Comparison of ENCODE assay signal across 11 cellular contexts in genomic region chr20:19737025-19737424, GRCh38. TPM values are rescaled to one million over a fixed set of nuclear protein-coding genes. Genes with fewer than 3 reads are reported as not detected.
DNase-seq lines count a peak whose midpoint lies in the region; ATAC-seq and TF ChIP-seq lines count a peak whose summit lies in the region.
"Had no signal": no experiment of that assay in that cellular context is flagged by ENCODE, and none has a peak within 500 bp of the region (broad histone marks: within the 10 kb centered on the region; RNA-seq: fewer than 3 reads in every experiment).

No MANE protein-coding gene starts in this region.

- H3K36me3 Mint-ChIP-seq in activated T-cell treated with anti-CD3 and anti-CD28 coated beads, Interleukin-2, amount 50 U/mL, for 72 hours (ENCODE audit: insufficient read depth in 2 of 2): no peaks in the 10 kb centered on the region
- H3K36me3 Mint-ChIP-seq in glutamatergic neuron (ENCODE audit: unreplicated experiment): no peaks in the 10 kb centered on the region

- H3K9me3 ChIP-seq in Panc1 (ENCODE audit: control insufficient read depth, insufficient read depth, low read depth, low read length) (no peaks in the 10 kb centered on the region), subcutaneous abdominal adipose tissue (ENCODE audit: control insufficient read depth in 5 of 5, low read length in 5 of 5) (no peaks in the 10 kb centered on the region)
- H3K9me3 ChIP-seq: BE2C, sigmoid colon had no signal

- peak; percentile 96 to 98 for ATAC-seq in activated T-cell treated with anti-CD3 and anti-CD28 coated beads, Interleukin-2, amount 50 U/mL, for 72 hours (replicated peaks in 1 of 2)
- ATAC-seq in Panc1: no peak
- ATAC-seq in GM21528 (IDR thresholded peaks at IDR 0.05; ENCODE audit: low FRiP score, unreplicated experiment): no peak

- H3K27me3 ChIP-seq in Panc1 (ENCODE audit: control insufficient read depth, insufficient read depth, low read length) (no peaks in the 10 kb centered on the region), subcutaneous abdominal adipose tissue (ENCODE audit: control insufficient read depth in 5 of 5, insufficient read depth in 4 of 5, low read length in 5 of 5) (no peaks in the 10 kb centered on the region)

- no peak overlapping the region for H3K27ac Mint-ChIP-seq in activated T-cell treated with anti-CD3 and anti-CD28 coated beads, Interleukin-2, amount 50 U/mL, for 72 hours
- peak overlapping the region; percentile 97 for H3K27ac Mint-ChIP-seq in glutamatergic neuron (ENCODE audit: unreplicated experiment)

- CTCF ChIA-PET in Panc1 (lab: Charles Lee): no interaction called here

- no TSS peak for BruUV-seq in Panc1 (replicated peaks; lab: Mats Ljungman, UMichigan)

- H3K4me1 ChIP-seq in Panc1 (ENCODE audit: control insufficient read depth, insufficient read depth, low read length) (peaks cover 18% of the 10 kb centered on the region), subcutaneous abdominal adipose tissue (ENCODE audit: control insufficient read depth in 5 of 5, insufficient read depth in 5 of 5, low read length in 5 of 5) (peaks cover 10 to 17% (median 13%) of the 10 kb centered on the region in 5 donors)
- H3K4me1 ChIP-seq: sigmoid colon had no signal

- no peaks in the 10 kb centered on the region for H3K36me3 ChIP-seq in Panc1 (ENCODE audit: control insufficient read depth, insufficient read depth, low read length)
- no peaks in the 10 kb centered on the region for H3K36me3 ChIP-seq in subcutaneous abdominal adipose tissue (ENCODE audit: control insufficient read depth in 5 of 5, insufficient read depth in 5 of 5, low read length in 5 of 5)
- H3K36me3 ChIP-seq: BE2C, sigmoid colon had no signal

- no peak overlapping the region for H3K4me3 ChIP-seq in Panc1 (ENCODE audit: low read depth in 2 of 2, low read length in 2 of 2)
- H3K4me3 ChIP-seq in subcutaneous abdominal adipose tissue (ENCODE audit: low read depth in 1 of 5, low read length in 5 of 5): no peak overlapping the region
- H3K4me3 ChIP-seq: sigmoid colon had no signal

- in situ Hi-C loops in Panc1 (cut with HindIII; ENCODE audit: low pct_unique_long_range_greater_than_20kb, low sequenced_read_pairs): no loop called here

- peaks cover 9% of the 10 kb centered on the region for H3K27me3 Mint-ChIP-seq in activated T-cell treated with anti-CD3 and anti-CD28 coated beads, Interleukin-2, amount 50 U/mL, for 72 hours (ENCODE audit: low read depth)
- H3K27me3 Mint-ChIP-seq in glutamatergic neuron (ENCODE audit: unreplicated experiment): peaks cover 7% of the 10 kb centered on the region

- peaks cover 11% of the 10 kb centered on the region for H3K4me1 Mint-ChIP-seq in activated T-cell treated with anti-CD3 and anti-CD28 coated beads, Interleukin-2, amount 50 U/mL, for 72 hours (ENCODE audit: low read depth)
- peaks cover 47% of the 10 kb centered on the region for H3K4me1 Mint-ChIP-seq in glutamatergic neuron (ENCODE audit: low read depth, unreplicated experiment)

- H3K27ac ChIP-seq in Panc1 (ENCODE audit: low read length) (peak overlapping the region; percentile 55), subcutaneous abdominal adipose tissue (ENCODE audit: low read depth, low read length) (peak overlapping the region; percentile 34)

- intact Hi-C loops in Panc1 (cut with micrococcal nuclease; ENCODE audit: unreplicated experiment): no loop called here

- no peak overlapping the region for H3K9ac ChIP-seq in subcutaneous abdominal adipose tissue (ENCODE audit: low read length in 5 of 5)

- DNase-seq in activated T-cell treated with anti-CD3 and anti-CD28 coated beads, Interleukin-2, amount 50 U/mL, for 72 hours: peak in 1 of 2 donors; percentile 18
- DNase-seq in activated T-cell treated with anti-CD3 and anti-CD28 coated beads for 4 hours (no peak), Panc1 (ENCODE audit: low read depth, low spot score) (peak; percentile 56), glutamatergic neuron (no peak), midbrain (lab: John Stamatoyannopoulos, UW) (no peak), cerebellum (ENCODE audit: low spot score) (no peak)
- DNase-seq: activated T-cell treated with anti-CD3 and anti-CD28 coated beads, Interleukin-2, amount 50 U/mL, for 1 hour; BE2C; sigmoid colon had no signal

- TF ChIP-seq CTCF in Panc1 (IDR thresholded peaks at IDR 0.05) (no peak), glutamatergic neuron (IDR thresholded peaks at IDR 0.05; ENCODE audit: partially characterized antibody, unreplicated experiment) (no peak)

- H3K4me3 Mint-ChIP-seq in activated T-cell treated with anti-CD3 and anti-CD28 coated beads, Interleukin-2, amount 50 U/mL, for 72 hours: no peak overlapping the region
- H3K4me3 Mint-ChIP-seq in glutamatergic neuron (ENCODE audit: unreplicated experiment): no peak overlapping the region

- POLR2A ChIA-PET in Panc1 (lab: Charles Lee): interaction anchor here (0.6 kb wide), 1 partner anchor 519 kb away, joined by 5 read pairs; no protein-coding TSS in a partner anchor

- no peaks in the 10 kb centered on the region for H3K9me3 Mint-ChIP-seq in activated T-cell treated with anti-CD3 and anti-CD28 coated beads, Interleukin-2, amount 50 U/mL, for 72 hours
- peaks cover 3% of the 10 kb centered on the region for H3K9me3 Mint-ChIP-seq in glutamatergic neuron (ENCODE audit: unreplicated experiment)

RNA-seq across cellular contexts. Expression of gene RIN2, which starts 21.0 kb away (rescaled TPM):
- not detected for total RNA-seq in activated T-cell treated with anti-CD3 and anti-CD28 coated beads, Interleukin-2, amount 50 U/mL, for 72 hours
- total RNA-seq in Panc1 (2021; ENCODE audit: unreplicated experiment) (25.0 TPM), glutamatergic neuron (ENCODE audit: unreplicated experiment) (108 TPM), cerebellum (37.4 TPM)
- 13.8 TPM for polyA plus RNA-seq in Panc1 (2012; ENCODE audit: insufficient read length)

Comparison
In these comparisons a context has a peak if more than half of its experiments do, and no peak if none do; other contexts are left out.
1. ATAC-seq: peak in activated T-cell treated with anti-CD3 and anti-CD28 coated beads, Interleukin-2, amount 50 U/mL, for 72 hours (2 of 2); none in Panc1 (single experiment) and GM21528 (single experiment).
2. RNA of gene RIN2, which starts 21.0 kb away (total RNA-seq): 108 TPM in glutamatergic neuron (single experiment), 37.4 TPM in cerebellum (single experiment) and 25.0 TPM in Panc1 (single experiment); not detected in activated T-cell treated with anti-CD3 and anti-CD28 coated beads, Interleukin-2, amount 50 U/mL, for 72 hours; every median in the first group is over 10 times any median in the second.